8 cellular contexts compared by ENCODE assay signal in the genomic region with DNA sequence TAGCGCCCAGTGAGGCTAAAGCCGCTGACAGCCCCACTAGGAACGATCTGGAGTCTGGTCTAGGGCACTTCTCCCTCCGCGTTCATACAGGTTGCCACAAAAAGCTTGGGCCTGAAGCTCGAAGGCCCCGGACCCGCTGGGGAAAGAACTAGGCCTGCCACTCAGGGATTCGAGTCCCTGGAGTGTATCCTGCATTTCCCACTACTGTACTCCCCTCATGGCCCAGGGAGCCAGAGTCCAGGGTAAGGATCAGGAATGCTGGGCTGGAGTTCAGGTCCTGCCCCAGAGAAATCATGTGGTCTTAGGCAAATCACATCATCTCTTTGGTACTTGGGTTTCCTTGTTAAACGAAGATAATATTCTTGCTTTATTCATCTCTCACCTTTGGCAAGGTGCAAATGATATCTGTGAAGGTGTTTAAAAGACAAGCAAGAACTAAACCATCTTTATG. TPM values are rescaled to one million over a fixed set of nuclear protein-coding genes. Genes with fewer than 3 reads are reported as not detected.
DNase-seq lines count a peak whose midpoint lies in the region; ATAC-seq and TF ChIP-seq lines count a peak whose summit lies in the region.

No MANE protein-coding gene starts in this region.

- peaks cover 29% of the 10 kb centered on the region for H3F3A ChIP-seq in GM23248 (ENCODE audit: insufficient read depth)

- H3K36me3 Mint-ChIP-seq in type B pancreatic cell: peaks cover 20% of the 10 kb centered on the region

- DNase-seq in A673 (ENCODE audit: low spot score) (no peak), GM23248 (no peak), ascending aorta (ENCODE audit: low spot score in 2 of 2) (no peak), right lobe of liver (peak in 1 of 3 donors; percentile 84), type B pancreatic cell (ENCODE audit: extremely low spot score, unreplicated experiment) (no peak), middle frontal gyrus (ENCODE audit: extremely low spot score, low spot score) (no peak)

- H2AFZ ChIP-seq in GM23248: peak overlapping the region; percentile 46

- H3K9ac ChIP-seq in GM23248: peak overlapping the region; percentile 96

- peaks cover 30% of the 10 kb centered on the region for H3K4me1 Mint-ChIP-seq in type B pancreatic cell (ENCODE audit: unreplicated experiment)

- in situ Hi-C loops in GM23248 (cut with MboI): loop anchor here (10.0 kb wide), 1 partner anchor 253 kb away; no protein-coding TSS in a partner anchor

- peak overlapping the region; percentile 80 for H3K4me2 ChIP-seq in GM23248 (ENCODE audit: unreplicated experiment)

- H3K36me3 ChIP-seq in A673 (ENCODE audit: insufficient read depth, low read length, poor library complexity, severe bottlenecking) (peaks cover 14% of the 10 kb centered on the region), GM23248 (ENCODE audit: low read depth) (peaks cover 14% of the 10 kb centered on the region), ascending aorta (peaks cover 23 to 38% of the 10 kb centered on the region in 2 donors), right lobe of liver (peaks cover 0 to 25% (median 5%) of the 10 kb centered on the region in 4 donors)

- peaks cover 7% of the 10 kb centered on the region for H3K27me3 Mint-ChIP-seq in type B pancreatic cell

- WGBS in GM23248 (ENCODE audit: low coverage in 1 of 2, low lambda C conversion rate in 2 of 2, missing lambda C conversion rate in 2 of 2), 2 experiments: 1 to 6% methylated on average over 10 of the region's 10 CpGs
- 0% methylated on average over 1 of the region's 10 CpGs for WGBS in right lobe of liver (ENCODE audit: insufficient coverage, low coverage, low lambda C conversion rate, missing lambda C conversion rate)

- H4K20me1 ChIP-seq in GM23248 (ENCODE audit: insufficient read depth): no peaks in the 10 kb centered on the region

- no peak for TF ChIP-seq POLR2A in right lobe of liver (IDR thresholded peaks at IDR 0.05)

- no peaks in the 10 kb centered on the region for H3K9me2 ChIP-seq in GM23248 (ENCODE audit: insufficient read depth)

- CTCF ChIA-PET in A673 (lab: Charles Lee): interaction anchor here (0.6 to 3.4 kb wide), 2 partner anchors 242 to 252 kb away, joined by 9 to 14 read pairs; no protein-coding TSS in a partner anchor

- H3K9me3 ChIP-seq in A673 (ENCODE audit: low read depth, low read length, poor library complexity, severe bottlenecking): no peaks in the 10 kb centered on the region
- no peaks in the 10 kb centered on the region for H3K9me3 ChIP-seq in GM23248 (ENCODE audit: low read depth)
- H3K9me3 ChIP-seq in ascending aorta: no peaks in the 10 kb centered on the region
- no peaks in the 10 kb centered on the region for H3K9me3 ChIP-seq in right lobe of liver

- intact Hi-C loops in A673 (cut with micrococcal nuclease; ENCODE audit: unreplicated experiment) (loop anchor here (1.0 to 10.0 kb wide), 8 partner anchors 101 to 399 kb away; no protein-coding TSS in a partner anchor), ascending aorta (cut with DNase I) (loop anchor here (1.0 to 5.0 kb wide), 13 partner anchors 23 to 399 kb away; no protein-coding TSS in a partner anchor), right lobe of liver (cut with DNase I) (loop anchor here (10.0 kb wide), 3 partner anchors 63 to 253 kb away; no protein-coding TSS in a partner anchor)

- H3K4me1 ChIP-seq in A673 (ENCODE audit: insufficient read depth, low read length, poor library complexity, severe bottlenecking): peaks cover 27% of the 10 kb centered on the region
- H3K4me1 ChIP-seq in GM23248 (ENCODE audit: insufficient read depth): peaks cover 17% of the 10 kb centered on the region
- peaks cover 6 to 17% of the 10 kb centered on the region in 2 donors for H3K4me1 ChIP-seq in ascending aorta
- H3K4me1 ChIP-seq in right lobe of liver: peaks cover 2 to 28% (median 13%) of the 10 kb centered on the region in 4 donors

- peak overlapping the region; percentile 88 for H3K4me3 Mint-ChIP-seq in type B pancreatic cell

- POLR2A ChIA-PET in A673 (lab: Charles Lee; ENCODE audit: low non-redundant PET): no interaction called here

- H3K27ac Mint-ChIP-seq in type B pancreatic cell: peak overlapping the region; percentile 94

- BruUV-seq in A673 (replicated peaks; lab: Mats Ljungman, UMichigan): no TSS peak

- peaks cover 34% of the 10 kb centered on the region for H3K79me2 ChIP-seq in GM23248 (ENCODE audit: insufficient read depth)

- H3K4me3 ChIP-seq in A673 (ENCODE audit: low read depth, low read length, poor library complexity, severe bottlenecking) (peak overlapping the region; percentile 98), GM23248 (peak overlapping the region; percentile 78), ascending aorta (peak overlapping the region; percentile 81 to 89), right lobe of liver (peak overlapping the region; percentile 81 to 92 (median 84))

- H3K9me3 Mint-ChIP-seq in type B pancreatic cell: no peaks in the 10 kb centered on the region

- H3K27me3 ChIP-seq in A673 (replicated peaks; ENCODE audit: insufficient read depth, low read depth, low read length, poor library complexity) (no peaks in the 10 kb centered on the region), GM23248 (replicated peaks; ENCODE audit: insufficient read depth) (no peaks in the 10 kb centered on the region), ascending aorta (no peaks in the 10 kb centered on the region), right lobe of liver (no peaks in the 10 kb centered on the region)

- H3K27ac ChIP-seq in A673 (ENCODE audit: low read depth, low read length, poor library complexity, severe bottlenecking) (peak overlapping the region; percentile 98), GM23248 (peak overlapping the region; percentile 93), ascending aorta (peak overlapping the region; percentile 98), right lobe of liver (peak overlapping the region; percentile 97 to 98 (median 98))

- TF ChIP-seq CTCF in A673 (conservative IDR thresholded peaks at IDR 0.05; ENCODE audit: low read depth, low read length) (no peak), ascending aorta (IDR thresholded peaks at IDR 0.05) (peak in 2 of 3 experiments; percentile 3 to 31), right lobe of liver (IDR thresholded peaks at IDR 0.05) (peak; percentile 27 to 45 (median 38)), type B pancreatic cell (conservative IDR thresholded peaks at IDR 0.05) (no peak)

- ATAC-seq in right lobe of liver: peak; percentile 2 to 17 (median 6)
- ATAC-seq in HG03196 (IDR thresholded peaks at IDR 0.05; ENCODE audit: unreplicated experiment): no peak
- no peak for ATAC-seq in HG02970 (IDR thresholded peaks at IDR 0.05; ENCODE audit: low FRiP score, unreplicated experiment)

RNA-seq across cellular contexts. Expression of a gene that starts 1.4 kb away (rescaled TPM):
- total RNA-seq in A673 (2021) (20.4 and 23.4 TPM in 2 replicates), ascending aorta (148 TPM), right lobe of liver (10 to 100 TPM; 20.8 to 50.0 (median 33.6) TPM), type B pancreatic cell (ENCODE audit: low replicate concordance) (198 and 437 TPM in 2 replicates)
- total RNA-seq in GM23248 (2014; rRNA removed; shearing (Covaris generic)): 13.8 and 14.4 TPM in 2 replicates
- 71.7 and 78.2 TPM in 2 replicates for polyA plus RNA-seq in GM23248 (2016; fragmentation: Nextera tagmentation; extraction: Ambion mirVana)

Comparison
In these comparisons a context has a peak if more than half of its experiments do, and no peak if none do; other contexts are left out.
1. CTCF ChIP-seq: peak in ascending aorta (2 of 3) and right lobe of liver (4 of 4); none in A673 (single experiment) and type B pancreatic cell (single experiment).
2. ATAC-seq: peak in right lobe of liver (4 of 4); none in HG03196 (single experiment) and HG02970 (single experiment).
3. Peak in every context shown above with its lines, with median percentiles within 50 percentile points of each other: H3K27ac ChIP-seq and H3K4me3 ChIP-seq.